ENCODE assay signal across 9 cellular contexts in genomic region chr21:14744368-14744767, GRCh38.
"Had no signal": no experiment of that assay in that cellular context is flagged by ENCODE, and none has a peak within 500 bp of the region (broad histone marks: within the 10 kb centered on the region; RNA-seq: fewer than 3 reads in every experiment).

No MANE protein-coding gene starts in this region.

- H3K27ac ChIP-seq: GM23248, HL-60 had no signal

- H3K4me3 ChIP-seq: GM23248, HAP-1 had no signal

- H3K4me1 ChIP-seq: HAP-1 had no signal

- H3K9me3 ChIP-seq: HAP-1 had no signal

- H3K36me3 ChIP-seq: HAP-1 had no signal

- ATAC-seq: HCT116, HepG2 had no signal

- H3K9me3 Mint-ChIP-seq: HFFc6 had no signal

- H3K4me3 Mint-ChIP-seq: HFFc6, IgD-negative memory B cell had no signal

- DNase-seq: GM23248, GOT3, H7, HFFc6 had no signal

- H3K36me3 Mint-ChIP-seq: IgD-negative memory B cell had no signal

- H3K27ac Mint-ChIP-seq: HFFc6, IgD-negative memory B cell had no signal

- H3K27me3 Mint-ChIP-seq: IgD-negative memory B cell had no signal
